Comparison of ENCODE assay signal across 1 cellular context in genomic region chr2:67825476-67825875, GRCh38.
TF ChIP-seq lines count a peak whose summit lies in the region.

No MANE protein-coding gene starts in this region.

TF ChIP-seq in GM23338, 12 proteins besides CTCF, POLR2A, EP300 and RAD21 (continued from another document):
- TF ChIP-seq ETS1 (IDR thresholded peaks at IDR 0.05) = no peak
- TF ChIP-seq NANOG (IDR thresholded peaks at IDR 0.05; ENCODE audit: borderline replicate concordance) = no peak
- TF ChIP-seq STAT1 (IDR thresholded peaks at IDR 0.05; ENCODE audit: unreplicated experiment) = no peak
- no peak for TF ChIP-seq CREB1 (CRISPR knock-in tag; IDR thresholded peaks at IDR 0.05; ENCODE audit: low read depth)
- no peak for TF ChIP-seq POLR2AphosphoS5 (IDR thresholded peaks at IDR 0.05; ENCODE audit: low read depth)
